ENCODE assay signal across 24 cellular contexts in genomic region chrX:137852502-137852901, GRCh38.
"Had no signal": no experiment of that assay in that cellular context is flagged by ENCODE, and none has a peak within 500 bp of the region (broad histone marks: within the 10 kb centered on the region; RNA-seq: fewer than 3 reads in every experiment).

No MANE protein-coding gene starts in this region.

- H3K36me3 Mint-ChIP-seq: IgD-negative memory B cell had no signal

- H3K9me2 ChIP-seq: SK-N-SH had no signal

- H3K4me3 Mint-ChIP-seq: IgD-negative memory B cell had no signal

- DNase-seq: Kasumi-1, MV-4-11, NCI-H1048, NCI-H1105, NCI-H1417, NCI-H1436 treated with DMSO at 0.1 percent for 48 hours, NCI-H1694, NCI-H187 treated with DMSO at 0.1 percent for 48 hours, NCI-H2029 treated with DMSO at 0.1 percent for 48 hours, NCI-H2171, NCI-H226, NCI-H446, NCI-H510A, NCI-H524 treated with DMSO at 0.1 percent for 48 hours, NCI-H69, NCI-H774, Right ventricle myocardium superior, RPMI8226, SK-N-SH, SW 1271 had no signal

- H3K27me3 Mint-ChIP-seq: IgD-negative memory B cell had no signal

- H3K27ac ChIP-seq: HL-60, KMS-11 had no signal

- H3K27ac Mint-ChIP-seq: IgD-negative memory B cell had no signal

- H3K9me3 ChIP-seq: SK-N-SH had no signal

- ATAC-seq: K562 had no signal

- H3K4me1 Mint-ChIP-seq: IgD-negative memory B cell had no signal

- H3K4me3 ChIP-seq: K562 had no signal

- H3K4me2 ChIP-seq: KMS-11, SK-N-SH had no signal
